Comparison of ENCODE assay signal across 18 cellular contexts in genomic region chr13:113666951-113667701, GRCh38. TPM values are rescaled to one million over a fixed set of nuclear protein-coding genes. Genes with fewer than 3 reads are reported as not detected.
A peak's percentile ranks its signal among the peaks of the same experiment; 100 is the strongest.
DNase-seq lines count a peak whose midpoint lies in the region; ATAC-seq, FAIRE-seq and TF ChIP-seq lines count a peak whose summit lies in the region.
"Had no signal": no experiment of that assay in that cellular context is flagged by ENCODE, and none has a peak within 500 bp of the region (broad histone marks: within the 10 kb centered on the region; RNA-seq: fewer than 3 reads in every experiment).

GRK1 (plus strand) TSS chr13:113667219; CDS start chr13:113667387, 168 bp downstream.

- peaks cover 12% of the 10 kb centered on the region for H3K27me3 Mint-ChIP-seq in Calu3 (ENCODE audit: unreplicated experiment)

- ATAC-seq in right cardiac atrium: no peak

- H3K27me3 ChIP-seq in right cardiac atrium (ENCODE audit: control insufficient read depth, insufficient read depth): no peaks in the 10 kb centered on the region
- H3K27me3 ChIP-seq in small intestine (ENCODE audit: control insufficient read depth in 2 of 2, insufficient read depth in 2 of 2, low read length in 2 of 2): no peaks in the 10 kb centered on the region
- H3K27me3 ChIP-seq: BLaER1 treated with 17β-estradiol and CSF1 and Interleukin-3, amounts not matched to agents 10 nM and 100 nM had no signal

- TF ChIP-seq CTCF in D721Med (IDR thresholded peaks at IDR 0.05; ENCODE audit: insufficient read depth, missing control alignments) (no peak), Calu3 (IDR thresholded peaks at IDR 0.05; ENCODE audit: unreplicated experiment) (no peak)

- H3K4me1 ChIP-seq in right cardiac atrium (ENCODE audit: control insufficient read depth, insufficient read depth, low read length): no peaks in the 10 kb centered on the region
- no peaks in the 10 kb centered on the region for H3K4me1 ChIP-seq in small intestine (ENCODE audit: control insufficient read depth in 2 of 2, insufficient read depth in 1 of 2, low read depth in 1 of 2, low read length in 1 of 2)
- H3K4me1 ChIP-seq: parathyroid adenoma had no signal

- intact Hi-C loops in right cardiac atrium (cut with DNase I): no loop called here
- intact Hi-C loops in posterior vena cava (cut with DNase I): no loop called here
- intact Hi-C loops in Calu3 (cut with micrococcal nuclease; ENCODE audit: unreplicated experiment): no loop called here

- no peaks in the 10 kb centered on the region for H3K36me3 ChIP-seq in small intestine (ENCODE audit: control insufficient read depth in 2 of 2, insufficient read depth in 2 of 2, low read length in 2 of 2)
- H3K36me3 ChIP-seq: BLaER1 treated with 17β-estradiol and CSF1 and Interleukin-3, amounts not matched to agents 10 nM and 100 nM had no signal

- FAIRE-seq in D721Med (lab: Jason Lieb, UNC) (peak; percentile 66), small intestine (lab: Jason Lieb, UNC) (no peak)
- FAIRE-seq: GM18507, TTC549 had no signal

- no peaks in the 10 kb centered on the region for H3K36me3 Mint-ChIP-seq in Calu3 (ENCODE audit: insufficient read depth, unreplicated experiment)
- H3K36me3 Mint-ChIP-seq: immature natural killer cell had no signal

- no peak within 1 kb of the TSS for H3K4me3 ChIP-seq in right cardiac atrium (ENCODE audit: low read length)
- H3K4me3 ChIP-seq in small intestine (ENCODE audit: low read depth in 1 of 2, low read length in 2 of 2): no peak within 1 kb of the TSS
- H3K4me3 ChIP-seq: BLaER1 treated with 17β-estradiol and CSF1 and Interleukin-3, amounts not matched to agents 10 nM and 100 nM had no signal

- H3K9me3 Mint-ChIP-seq in Calu3 (ENCODE audit: low read depth, unreplicated experiment): peaks cover 2% of the 10 kb centered on the region

- no peak within 1 kb of the TSS for H3K4me3 Mint-ChIP-seq in Calu3 (ENCODE audit: low read depth, unreplicated experiment)
- H3K4me3 Mint-ChIP-seq: immature natural killer cell had no signal

- DNase-seq in D721Med (ENCODE audit: insufficient read length, low spot score) (peak; percentile 60), NCI-H82 (lab: John Stamatoyannopoulos, UW) (peak; percentile 72), right cardiac atrium (peak in 2 of 3 donors; percentile 47 to 50), posterior vena cava (ENCODE audit: low spot score) (peak; percentile 79), small intestine (no peak), SHP77 treated with DMSO at 0.1 percent for 48 hours (lab: John Stamatoyannopoulos, UW) (no peak), Calu3 (no peak)
- DNase-seq: activated CD8-positive, alpha-beta memory T cell treated with anti-CD3 and anti-CD28 coated beads for 24 hours; activated gamma-delta T cell treated with Interleukin-2 at 50 U/mL for 16 hours; immature natural killer cell; KG1; midbrain; NCI-H1417 treated with DMSO at 0.1 percent for 48 hours; NCI-H446 had no signal

- 74% methylated on average over 32 of the region's 32 CpGs for WGBS in right cardiac atrium
- 80 to 90% (median 89%) methylated on average over 30 to 32 of the region's 32 CpGs for WGBS in small intestine, 3 donors

- H3K9me3 ChIP-seq in right cardiac atrium (ENCODE audit: control insufficient read depth, low read length) (no peaks in the 10 kb centered on the region), small intestine (ENCODE audit: control insufficient read depth, low read depth) (no peaks in the 10 kb centered on the region)

- H3K27ac ChIP-seq in right cardiac atrium (ENCODE audit: low read length) (no peak within 1 kb of the TSS), small intestine (ENCODE audit: low read depth in 1 of 2, low read length in 1 of 2) (no peak within 1 kb of the TSS)
- H3K27ac ChIP-seq: BLaER1 treated with 17β-estradiol and CSF1 and Interleukin-3, amounts not matched to agents 10 nM and 100 nM; parathyroid adenoma had no signal

- CTCF ChIA-PET in Calu3 (lab: Charles Lee): no interaction called here

- BruUV-seq in Calu3 (replicated peaks; lab: Mats Ljungman, UMichigan): no TSS peak

- H3K27ac Mint-ChIP-seq in Calu3 (ENCODE audit: unreplicated experiment): no peak within 1 kb of the TSS
- H3K27ac Mint-ChIP-seq: immature natural killer cell had no signal

- no peaks in the 10 kb centered on the region for H3K4me1 Mint-ChIP-seq in Calu3 (ENCODE audit: low read depth, unreplicated experiment)
- H3K4me1 Mint-ChIP-seq: immature natural killer cell had no signal

RNA-seq across cellular contexts. Expression of gene GRK1, which starts in this region (rescaled TPM):
- under 1 TPM in 2 of 4 donors, not detected in 2; 0.24 to 0.66 TPM for total RNA-seq in right cardiac atrium
- polyA plus RNA-seq in right cardiac atrium: 0.43 TPM
- not detected for total RNA-seq in posterior vena cava
- polyA plus RNA-seq in small intestine: under 1 TPM in 1 of 3 donors, not detected in 2; 0.27 TPM
- total RNA-seq in Calu3 (2022): not detected in 2 replicates
- polyA plus RNA-seq: immature natural killer cell had no signal

Comparison
In these comparisons a context has a peak if more than half of its experiments do, and no peak if none do; other contexts are left out.
1. Peak in DNase-seq in right cardiac atrium; RNA of the gene not detected or under 1 TPM.
2. Peak in DNase-seq in posterior vena cava; RNA of the gene not detected or under 1 TPM.
3. DNase-seq: peak in D721Med (single experiment) and NCI-H82 (single experiment); none in small intestine (single experiment), SHP77 treated with DMSO at 0.1 percent for 48 hours (single experiment) and Calu3 (single experiment).